12 cellular contexts compared by ENCODE assay signal in genomic region chr16:70661534-70661917, GRCh38. TPM values are rescaled to one million over a fixed set of nuclear protein-coding genes. Genes with fewer than 3 reads are reported as not detected.
"Had no signal": no experiment of that assay in that cellular context is flagged by ENCODE, and none has a peak within 500 bp of the region (broad histone marks: within the 10 kb centered on the region; RNA-seq: fewer than 3 reads in every experiment).

No MANE protein-coding gene starts in this region.

- H3K9me3 Mint-ChIP-seq: activated B cell treated with CpG ODN at 0.5 μM for 24 hours; activated CD4-positive, alpha-beta T cell treated with anti-CD3 and anti-CD28 coated beads, Interleukin-2, amount 10 ng/mL, durations not matched to agents 7 days and 5 days; activated naive CD4-positive, alpha-beta T cell treated with anti-CD3 and anti-CD28 coated beads for 36 hours; immature natural killer cell; natural killer cell; stimulated activated naive CD8-positive, alpha-beta T cell treated with anti-CD3 and anti-CD28 coated beads, Interleukin-15, amount 100 ng/mL, for 72 hours had no signal

- ATAC-seq: natural killer cell; stimulated activated naive CD8-positive, alpha-beta T cell treated with anti-CD3 and anti-CD28 coated beads, Interleukin-15, amount 100 ng/mL, for 72 hours had no signal

- H3K9me3 ChIP-seq: thoracic aorta had no signal

- H3K27ac Mint-ChIP-seq: activated B cell treated with CpG ODN at 0.5 μM for 24 hours; activated CD4-positive, alpha-beta T cell treated with anti-CD3 and anti-CD28 coated beads, Interleukin-2, amount 10 ng/mL, durations not matched to agents 7 days and 5 days; activated naive CD4-positive, alpha-beta T cell treated with anti-CD3 and anti-CD28 coated beads for 36 hours; immature natural killer cell; natural killer cell had no signal

- H3K4me3 ChIP-seq: thoracic aorta had no signal

- H3K36me3 Mint-ChIP-seq: immature natural killer cell, natural killer cell had no signal

- DNase-seq: activated B cell treated with CpG ODN at 0.5 μM for 24 hours; activated CD4-positive, alpha-beta T cell treated with anti-CD3 and anti-CD28 coated beads, Interleukin-2, amount 10 ng/mL, durations not matched to agents 7 days and 5 days; activated CD8-positive, alpha-beta memory T cell treated with anti-CD3 and anti-CD28 coated beads for 24 hours; activated naive CD4-positive, alpha-beta T cell treated with anti-CD3 and anti-CD28 coated beads for 36 hours; glutamatergic neuron; immature natural killer cell; left cardiac atrium; natural killer cell; stimulated activated CD4-positive, alpha-beta T cell treated with anti-CD3 and anti-CD28 coated beads, Interleukin-4, amount 100 ng/mL, for 4 hours; stimulated activated naive CD8-positive, alpha-beta T cell treated with anti-CD3 and anti-CD28 coated beads, Interleukin-15, amount 100 ng/mL, for 72 hours; T-helper 2 cell had no signal

- H3K4me3 Mint-ChIP-seq: activated B cell treated with CpG ODN at 0.5 μM for 24 hours; activated CD4-positive, alpha-beta T cell treated with anti-CD3 and anti-CD28 coated beads, Interleukin-2, amount 10 ng/mL, durations not matched to agents 7 days and 5 days; activated naive CD4-positive, alpha-beta T cell treated with anti-CD3 and anti-CD28 coated beads for 36 hours; immature natural killer cell; natural killer cell; stimulated activated naive CD8-positive, alpha-beta T cell treated with anti-CD3 and anti-CD28 coated beads, Interleukin-15, amount 100 ng/mL, for 72 hours had no signal

- H3K27me3 Mint-ChIP-seq: activated B cell treated with CpG ODN at 0.5 μM for 24 hours; activated CD4-positive, alpha-beta T cell treated with anti-CD3 and anti-CD28 coated beads, Interleukin-2, amount 10 ng/mL, durations not matched to agents 7 days and 5 days; stimulated activated naive CD8-positive, alpha-beta T cell treated with anti-CD3 and anti-CD28 coated beads, Interleukin-15, amount 100 ng/mL, for 72 hours had no signal

- H3K4me1 Mint-ChIP-seq: activated B cell treated with CpG ODN at 0.5 μM for 24 hours, immature natural killer cell, natural killer cell had no signal

RNA-seq across cellular contexts. Expression of gene IL34, which starts 15.2 kb away (rescaled TPM):
- total RNA-seq: activated CD4-positive, alpha-beta T cell treated with anti-CD3 and anti-CD28 coated beads, Interleukin-2, amount 10 ng/mL, durations not matched to agents 7 days and 5 days; activated naive CD4-positive, alpha-beta T cell treated with anti-CD3 and anti-CD28 coated beads for 36 hours had no signal
- polyA plus RNA-seq: immature natural killer cell had no signal

RNA-seq across cellular contexts. Expression of gene MTSS2, which starts 24.3 kb away (rescaled TPM):
- polyA plus RNA-seq: immature natural killer cell had no signal
